Comparison of ENCODE assay signal across 1 cellular context in genomic region chr7:4048336-4048735, GRCh38.
TF ChIP-seq lines count a peak whose summit lies in the region.

No MANE protein-coding gene starts in this region.

TF ChIP-seq in WTC11, 78 proteins besides CTCF, POLR2A, EP300 and RAD21 (continued from another document):
- TF ChIP-seq ZNF512 (CRISPR knock-in tag; IDR thresholded peaks at IDR 0.05; ENCODE audit: borderline replicate concordance), result no peak
